ENCODE assay signal across 13 cellular contexts in genomic region chr2:207558106-207558505, GRCh38. TPM values are rescaled to one million over a fixed set of nuclear protein-coding genes. Genes with fewer than 3 reads are reported as not detected.
DNase-seq lines count a peak whose midpoint lies in the region; FAIRE-seq and TF ChIP-seq lines count a peak whose summit lies in the region.
"Had no signal": no experiment of that assay in that cellular context is flagged by ENCODE, and none has a peak within 500 bp of the region (broad histone marks: within the 10 kb centered on the region; RNA-seq: fewer than 3 reads in every experiment).

No MANE protein-coding gene starts in this region.

- peaks cover 0 to 2% (median 0%) of the 10 kb centered on the region in 3 donors for H3K27me3 Mint-ChIP-seq in CD14-positive monocyte (ENCODE audit: low read depth in 3 of 3)

- H3K27ac ChIP-seq in brain microvascular endothelial cell, result peak overlapping the region; percentile 57
- H3K27ac ChIP-seq in mesendoderm (ENCODE audit: low read depth, low read length), result no peak overlapping the region
- no peak overlapping the region for H3K27ac ChIP-seq in kidney (ENCODE audit: low read depth in 2 of 2, low read length in 2 of 2)

- no peak overlapping the region for H3K23ac ChIP-seq in mesendoderm (ENCODE audit: low read length)

- H3K4me2 ChIP-seq in mesendoderm (ENCODE audit: low read length), result no peak overlapping the region

- in situ Hi-C loops in brain microvascular endothelial cell (cut with HindIII; ENCODE audit: low pct_ligation_motif_present, low sequenced_read_pairs), result no loop called here

- peaks cover 2% of the 10 kb centered on the region for H3K79me1 ChIP-seq in mesendoderm (ENCODE audit: low read length)

- H3K36me3 Mint-ChIP-seq in CD14-positive monocyte, result peaks cover 44 to 57% of the 10 kb centered on the region in 2 donors

- H3K27ac Mint-ChIP-seq in CD14-positive monocyte, result peak overlapping the region in 5 of 7 donors; percentile 3 to 72 (median 54)

- no peak overlapping the region for H3K4me3 Mint-ChIP-seq in CD14-positive monocyte

- no peak overlapping the region for H3K4ac ChIP-seq in mesendoderm (ENCODE audit: low read depth, low read length)

- H4K8ac ChIP-seq in mesendoderm (ENCODE audit: low read depth, low read length), result no peak overlapping the region

- H3K79me2 ChIP-seq in mesendoderm (ENCODE audit: control insufficient read depth, insufficient read depth, low read length), result peaks cover 5% of the 10 kb centered on the region

- no peak overlapping the region for H2BK15ac ChIP-seq in mesendoderm (replicated peaks; ENCODE audit: low read depth)

- H2BK5ac ChIP-seq in mesendoderm (ENCODE audit: low read length), result no peak overlapping the region

- intact Hi-C loops in CD14-positive monocyte (cut with micrococcal nuclease), result no loop called here
- intact Hi-C loops in kidney (cut with DNase I), result no loop called here

- H3K36me3 ChIP-seq in brain microvascular endothelial cell (replicated peaks) (no peaks in the 10 kb centered on the region), mesendoderm (ENCODE audit: control insufficient read depth, insufficient read depth, low read length) (peaks cover 3% of the 10 kb centered on the region), kidney (ENCODE audit: control insufficient read depth in 1 of 2, insufficient read depth in 2 of 2, low read length in 2 of 2) (peaks cover 6 to 12% of the 10 kb centered on the region in 2 donors)

- H3K9me3 Mint-ChIP-seq in CD14-positive monocyte, result no peaks in the 10 kb centered on the region

- no peaks in the 10 kb centered on the region for H3K4me1 ChIP-seq in mesendoderm (ENCODE audit: control insufficient read depth, low read depth, low read length)
- H3K4me1 ChIP-seq in kidney (ENCODE audit: control insufficient read depth in 1 of 2, insufficient read depth in 1 of 2, low read depth in 1 of 2, low read length in 2 of 2), result no peaks in the 10 kb centered on the region

- 100% methylated on average over 1 of the region's 2 CpGs for WGBS in mesendoderm (ENCODE audit: extremely low coverage, insufficient coverage, low lambda C conversion rate)

- DNase-seq in CD14-positive monocyte (ENCODE audit: low spot score) (no peak), HCEC 1CT (peak; percentile 71), brain microvascular endothelial cell (peak; percentile 40), mesendoderm (peak; percentile 4), kidney (no peak), NCI-H1417 treated with DMSO at 0.1 percent for 48 hours (lab: John Stamatoyannopoulos, UW) (no peak), SIG-M5 treated with dmso at 0.1 percent for 504 hours (lab: John Stamatoyannopoulos, UW; ENCODE audit: unreplicated experiment) (no peak)
- no peak for DNase-seq in activated CD4-positive, alpha-beta T cell treated with anti-CD3 and anti-CD28 coated beads for 48 hours
- DNase-seq: activated effector memory CD4-positive, alpha-beta T cell treated with Interleukin-2 at 50 U/mL for 16 hours; effector CD4-positive, alpha-beta T cell; NCI-H1092 treated with DMSO at 0.1 percent for 48 hours; NCI-H526 treated with DMSO at 0.1 percent for 48 hours; substantia nigra had no signal

- no peak overlapping the region for H3K56ac ChIP-seq in mesendoderm (ENCODE audit: low read length)

- H3K9me3 ChIP-seq in kidney (ENCODE audit: control insufficient read depth in 1 of 2, low read length in 2 of 2), result no peaks in the 10 kb centered on the region

- no peak for FAIRE-seq in kidney (lab: Jason Lieb, UNC)

- H3K4me3 ChIP-seq in brain microvascular endothelial cell (ENCODE audit: low read depth, low read length) (no peak overlapping the region), mesendoderm (ENCODE audit: low read length) (no peak overlapping the region), kidney (ENCODE audit: low read length in 2 of 2) (no peak overlapping the region)

- no peaks in the 10 kb centered on the region for H3K27me3 ChIP-seq in brain microvascular endothelial cell (replicated peaks)
- H3K27me3 ChIP-seq in mesendoderm (ENCODE audit: insufficient read depth, low read length, poor library complexity), result no peaks in the 10 kb centered on the region

- no peak overlapping the region for H2BK120ac ChIP-seq in mesendoderm (ENCODE audit: low read depth, low read length)

- TF ChIP-seq CTCF in CD14-positive monocyte (IDR thresholded peaks at IDR 0.05) (no peak), brain microvascular endothelial cell (IDR thresholded peaks at IDR 0.05; ENCODE audit: low read depth, low read length, missing control alignments) (no peak), kidney (IDR thresholded peaks at IDR 0.05; ENCODE audit: borderline replicate concordance, extremely low read depth, insufficient read depth) (no peak)

- H3K18ac ChIP-seq in mesendoderm (ENCODE audit: low read length), result no peak overlapping the region

- no peak overlapping the region for H4K5ac ChIP-seq in mesendoderm (ENCODE audit: low read length)

- H2AK5ac ChIP-seq in mesendoderm (ENCODE audit: low read length), result no peak overlapping the region

- H3K9ac ChIP-seq in mesendoderm (ENCODE audit: low read length) (no peak overlapping the region), kidney (ENCODE audit: low read length in 2 of 2) (no peak overlapping the region)

- H3K4me1 Mint-ChIP-seq in CD14-positive monocyte, result peaks cover 27% of the 10 kb centered on the region

RNA-seq across cellular contexts. Expression of gene CREB1, which starts 28.3 kb away (rescaled TPM):
- polyA plus RNA-seq in CD14-positive monocyte, result 10 to 100 TPM; 55.2 to 60.5 TPM
- polyA plus RNA-seq in mesendoderm (2013, experiment 1 of 2), result 42.3 TPM
- 46.2 TPM for polyA plus RNA-seq in mesendoderm (2013, experiment 2 of 2)
- 63.8 TPM for total RNA-seq in kidney
- 8.9 TPM for polyA plus RNA-seq in kidney (ENCODE audit: insufficient read depth, low read depth, low replicate concordance)

Comparison
In these comparisons a context has a peak if more than half of its experiments do, and no peak if none do; other contexts are left out.
1. DNase-seq: peak in HCEC 1CT (single experiment), brain microvascular endothelial cell (single experiment) and mesendoderm (single experiment); none in CD14-positive monocyte (single experiment), kidney (single experiment), NCI-H1417 treated with DMSO at 0.1 percent for 48 hours (single experiment), activated CD4-positive, alpha-beta T cell treated with anti-CD3 and anti-CD28 coated beads for 48 hours (single experiment) and SIG-M5 treated with dmso at 0.1 percent for 504 hours (single experiment).